In genomic region chr1:117371436-117372151, GRCh38 we compare ENCODE assay signal across 1 cellular context.
TF ChIP-seq lines count a peak whose summit lies in the region.

No MANE protein-coding gene starts in this region.

TF ChIP-seq in HEK293, 187 proteins besides CTCF, POLR2A, EP300 and RAD21:
- TF ChIP-seq ZNF518A (tag by site-specific recombination; conservative IDR thresholded peaks at IDR 0.05; ENCODE audit: low read depth) = no peak
- peak; percentile 46; the same call in 1 of the 2 replicates for TF ChIP-seq ZNF18 (tag by site-specific recombination; IDR thresholded peaks at IDR 0.05)
- no peak for TF ChIP-seq ZNF677 (tag by site-specific recombination; IDR thresholded peaks at IDR 0.05)
- no peak for TF ChIP-seq ZNF184 (tag by site-specific recombination; IDR thresholded peaks at IDR 0.05)
- TF ChIP-seq INSM2 (tag by site-specific recombination; IDR thresholded peaks at IDR 0.05) = no peak
- TF ChIP-seq ZNF394 (tag by site-specific recombination; IDR thresholded peaks at IDR 0.05; ENCODE audit: borderline replicate concordance) = no peak
